In genomic region chr7:100826546-100827329, GRCh38 we compare ENCODE assay signal across 1 cellular context.
TF ChIP-seq lines count a peak whose summit lies in the region.

No MANE protein-coding gene starts in this region.

TF ChIP-seq in GM12878, 131 proteins besides CTCF, POLR2A, EP300 and RAD21:
- TF ChIP-seq SIX5 (IDR thresholded peaks at IDR 0.05; ENCODE audit: low read depth, low read length, severe bottlenecking): no peak
- TF ChIP-seq MAX (IDR thresholded peaks at IDR 0.05; ENCODE audit: low read depth, low read length): no peak
- TF ChIP-seq HDAC6 (IDR thresholded peaks at IDR 0.05; ENCODE audit: unreplicated experiment): peak; percentile 64
